ENCODE assay signal across 8 cellular contexts in the genomic region with DNA sequence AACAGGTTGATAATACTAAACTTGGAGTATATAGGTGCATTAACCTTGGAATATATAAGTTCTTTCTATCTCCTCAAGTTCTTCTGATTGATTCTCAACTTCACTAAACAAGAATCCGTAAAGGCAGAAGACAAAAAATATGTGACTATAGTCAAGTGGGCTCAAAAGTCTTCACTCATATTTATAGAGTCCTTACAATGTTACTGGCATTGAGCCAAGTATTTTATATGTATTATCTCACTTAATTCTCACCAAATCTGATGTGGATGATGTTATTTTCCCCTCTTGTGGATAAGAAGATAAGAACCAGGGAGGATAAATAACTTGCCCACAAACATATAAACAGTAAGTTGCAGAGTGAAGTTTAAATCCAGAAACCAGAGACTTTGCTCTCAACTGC.
"Had no signal": no experiment of that assay in that cellular context is flagged by ENCODE, and none has a peak within 500 bp of the region (broad histone marks: within the 10 kb centered on the region; RNA-seq: fewer than 3 reads in every experiment).

No MANE protein-coding gene starts in this region.

- ATAC-seq: GM12878 had no signal

- H3K4me3 ChIP-seq: GM12878 had no signal

- DNase-seq: GDM1, GF-D8 had no signal

- FAIRE-seq: G401.6, GM12878, GM12891, GM12892, GM18507, GM19239 had no signal
